In genomic region chr1:20248954-20249612, GRCh38 we compare ENCODE assay signal across 12 cellular contexts. TPM values are rescaled to one million over a fixed set of nuclear protein-coding genes. Genes with fewer than 3 reads are reported as not detected.
DNase-seq lines count a peak whose midpoint lies in the region; ATAC-seq lines count a peak whose summit lies in the region.
"Had no signal": no experiment of that assay in that cellular context is flagged by ENCODE, and none has a peak within 500 bp of the region (broad histone marks: within the 10 kb centered on the region; RNA-seq: fewer than 3 reads in every experiment).

No MANE protein-coding gene starts in this region.

- H3K4me3 ChIP-seq in adipocyte (ENCODE audit: low read length), result no peak overlapping the region

- H3K9me3 Mint-ChIP-seq in IgD-negative memory B cell, result peaks cover 0 to 2% (median 0%) of the 10 kb centered on the region in 3 donors
- H3K9me3 Mint-ChIP-seq in activated CD4-positive, alpha-beta T cell treated with anti-CD3 and anti-CD28 coated beads for 36 hours (ENCODE audit: low read depth), result no peaks in the 10 kb centered on the region

- intact Hi-C loops in activated CD4-positive, alpha-beta T cell treated with anti-CD3 and anti-CD28 coated beads for 36 hours (cut with DNase I, micrococcal nuclease), result loop anchor here in 1 of 2 experiments (1.0 to 2.0 kb wide), 2 partner anchors 62 to 73 kb away; partner anchors contain the start of genes PLA2G2C and UBXN10

- H3K36me3 ChIP-seq in adipocyte (ENCODE audit: control insufficient read depth, insufficient read depth, low read length, severe bottlenecking), result no peaks in the 10 kb centered on the region

- H3K9ac ChIP-seq in adipocyte (ENCODE audit: low read length), result peak overlapping the region; percentile 10

- no peak overlapping the region for H3K4me3 Mint-ChIP-seq in IgD-negative memory B cell
- peak overlapping the region; percentile 16 for H3K4me3 Mint-ChIP-seq in activated CD4-positive, alpha-beta T cell treated with anti-CD3 and anti-CD28 coated beads for 36 hours

- peaks cover 5% of the 10 kb centered on the region for H3K27me3 Mint-ChIP-seq in IgD-negative memory B cell
- H3K27me3 Mint-ChIP-seq in activated CD4-positive, alpha-beta T cell treated with anti-CD3 and anti-CD28 coated beads for 36 hours, result peaks cover 4% of the 10 kb centered on the region

- POLR2A ChIA-PET in activated CD4-positive, alpha-beta T cell treated with anti-CD3 and anti-CD28 coated beads for 36 hours (lab: Charles Lee), result no interaction called here

- H3K4me1 Mint-ChIP-seq in IgD-negative memory B cell, result peaks cover 0 to 3% (median 1%) of the 10 kb centered on the region in 3 donors
- H3K4me1 Mint-ChIP-seq in activated CD4-positive, alpha-beta T cell treated with anti-CD3 and anti-CD28 coated beads for 36 hours, result peaks cover 19% of the 10 kb centered on the region

- DNase-seq in activated CD4-positive, alpha-beta T cell treated with anti-CD3 and anti-CD28 coated beads for 36 hours, result peak; percentile 71
- DNase-seq in adipocyte (ENCODE audit: low read depth) (no peak), left lobe of liver (ENCODE audit: low spot score) (no peak), H4 (ENCODE audit: low spot score) (no peak)
- peak; percentile 18 for DNase-seq in stimulated activated CD4-positive, alpha-beta T cell treated with anti-CD3 and anti-CD28 coated beads, Interleukin-4, amount 100 ng/mL, for 1 hour

- H3K4me1 ChIP-seq in adipocyte (ENCODE audit: control insufficient read depth, insufficient read depth, low read length), result peaks cover 28% of the 10 kb centered on the region

- peak overlapping the region in 2 of 3 donors; percentile 29 to 44 for H3K27ac Mint-ChIP-seq in IgD-negative memory B cell
- peak overlapping the region; percentile 84 for H3K27ac Mint-ChIP-seq in activated CD4-positive, alpha-beta T cell treated with anti-CD3 and anti-CD28 coated beads for 36 hours

- H3K9me3 ChIP-seq in adipocyte (ENCODE audit: control insufficient read depth, low read length), result no peaks in the 10 kb centered on the region

- peak; percentile 91 for ATAC-seq in activated CD4-positive, alpha-beta T cell treated with anti-CD3 and anti-CD28 coated beads for 36 hours
- no peak for ATAC-seq in left lobe of liver
- ATAC-seq in GM19463 (IDR thresholded peaks at IDR 0.05; ENCODE audit: unreplicated experiment), result no peak
- ATAC-seq in HG03432 (IDR thresholded peaks at IDR 0.05; ENCODE audit: unreplicated experiment), result no peak
- ATAC-seq: Right ventricle myocardium inferior had no signal

- peaks cover 4% of the 10 kb centered on the region for H3K36me3 Mint-ChIP-seq in IgD-negative memory B cell
- H3K36me3 Mint-ChIP-seq in activated CD4-positive, alpha-beta T cell treated with anti-CD3 and anti-CD28 coated beads for 36 hours (ENCODE audit: low read depth), result no peaks in the 10 kb centered on the region

- no peaks in the 10 kb centered on the region for H3K27me3 ChIP-seq in adipocyte (replicated peaks; ENCODE audit: control insufficient read depth, insufficient read depth, low read length)

- CTCF ChIA-PET in activated CD4-positive, alpha-beta T cell treated with anti-CD3 and anti-CD28 coated beads for 36 hours (lab: Charles Lee), result interaction anchor here (0.6 kb wide), 1 partner anchor 1051 kb away, joined by 3 read pairs; no protein-coding TSS in a partner anchor

RNA-seq across cellular contexts. Expression of gene VWA5B1, which starts 41.6 kb away (rescaled TPM):
- not detected for polyA plus RNA-seq in IgD-negative memory B cell
- total RNA-seq in activated CD4-positive, alpha-beta T cell treated with anti-CD3 and anti-CD28 coated beads for 36 hours, result not detected
- total RNA-seq in left lobe of liver, result not detected
- not detected in 2 replicates for total RNA-seq in H4 (2014; rRNA removed; shearing (Covaris generic))
- total RNA-seq: chondrocyte, HepG2, omental fat pad, Right ventricle myocardium inferior had no signal
- polyA plus RNA-seq: HepG2 had no signal

Comparison
In these comparisons a context has a peak if more than half of its experiments do, and no peak if none do; other contexts are left out.
1. DNase-seq: peak in activated CD4-positive, alpha-beta T cell treated with anti-CD3 and anti-CD28 coated beads for 36 hours (single experiment) and stimulated activated CD4-positive, alpha-beta T cell treated with anti-CD3 and anti-CD28 coated beads, Interleukin-4, amount 100 ng/mL, for 1 hour (single experiment); none in adipocyte (single experiment), left lobe of liver (single experiment) and H4 (single experiment).